Comparison of ENCODE assay signal across 16 cellular contexts in genomic region chr2:85558160-85558559, GRCh38. TPM values are rescaled to one million over a fixed set of nuclear protein-coding genes. Genes with fewer than 3 reads are reported as not detected.
A peak's percentile ranks its signal among the peaks of the same experiment; 100 is the strongest.
DNase-seq lines count a peak whose midpoint lies in the region; ATAC-seq and TF ChIP-seq lines count a peak whose summit lies in the region.
"Had no signal": no experiment of that assay in that cellular context is flagged by ENCODE, and none has a peak within 500 bp of the region (broad histone marks: within the 10 kb centered on the region; RNA-seq: fewer than 3 reads in every experiment).

No MANE protein-coding gene starts in this region.

- H3K4me3 Mint-ChIP-seq in activated T-cell treated with anti-CD3 and anti-CD28 coated beads, Interleukin-2, amount 50 U/mL, for 72 hours = no peak overlapping the region
- H3K4me3 Mint-ChIP-seq in Caco-2 (ENCODE audit: unreplicated experiment) = peak overlapping the region; percentile 50
- no peak overlapping the region for H3K4me3 Mint-ChIP-seq in glutamatergic neuron (ENCODE audit: unreplicated experiment)

- no peaks in the 10 kb centered on the region for H3K9me3 ChIP-seq in Caco-2
- H3K9me3 ChIP-seq: A549; BLaER1 treated with 17β-estradiol and CSF1 and Interleukin-3, amounts not matched to agents 10 nM and 100 nM had no signal

- H3K27me3 Mint-ChIP-seq in activated T-cell treated with anti-CD3 and anti-CD28 coated beads, Interleukin-2, amount 50 U/mL, for 72 hours (ENCODE audit: low read depth) = no peaks in the 10 kb centered on the region
- H3K27me3 Mint-ChIP-seq in Caco-2 (ENCODE audit: insufficient read depth, unreplicated experiment) (no peaks in the 10 kb centered on the region), glutamatergic neuron (ENCODE audit: unreplicated experiment) (peaks cover 10% of the 10 kb centered on the region)

- H3K4me1 ChIP-seq in Caco-2 = peaks cover 27% of the 10 kb centered on the region

- no peak for ATAC-seq in activated T-cell treated with anti-CD3 and anti-CD28 coated beads, Interleukin-2, amount 50 U/mL, for 72 hours (replicated peaks in 1 of 2)
- ATAC-seq: A549 had no signal

- peak overlapping the region; percentile 36 for H3K27ac Mint-ChIP-seq in activated T-cell treated with anti-CD3 and anti-CD28 coated beads, Interleukin-2, amount 50 U/mL, for 72 hours
- H3K27ac Mint-ChIP-seq in Caco-2 (ENCODE audit: unreplicated experiment) (peak overlapping the region; percentile 69), glutamatergic neuron (ENCODE audit: unreplicated experiment) (peak overlapping the region; percentile 57)

- no peak for DNase-seq in activated T-cell treated with anti-CD3 and anti-CD28 coated beads, Interleukin-2, amount 50 U/mL, for 72 hours
- DNase-seq in activated T-cell treated with anti-CD3 and anti-CD28 coated beads for 4 hours (no peak), Caco-2 (peak; percentile 69 to 71), glutamatergic neuron (no peak), HK-2 (ENCODE audit: unreplicated experiment) (no peak), DMS 273 treated with DMSO at 0.1 percent for 48 hours (lab: John Stamatoyannopoulos, UW) (no peak)
- DNase-seq: DND-41, NCI-H1417, NCI-H187, NCI-H226, NCI-H524, NCI-H82, OCI-M1, Right ventricle myocardium superior had no signal

- intact Hi-C loops in Caco-2 (cut with micrococcal nuclease; ENCODE audit: unreplicated experiment) = no loop called here

- TF ChIP-seq CTCF in Caco-2 (IDR thresholded peaks at IDR 0.05; ENCODE audit: insufficient read depth in 1 of 2, low read depth in 1 of 2, low read length in 1 of 2, severe bottlenecking in 1 of 2, unreplicated experiment in 1 of 2) = no peak
- no peak for TF ChIP-seq CTCF in glutamatergic neuron (IDR thresholded peaks at IDR 0.05; ENCODE audit: partially characterized antibody, unreplicated experiment)

- H3K36me3 Mint-ChIP-seq in activated T-cell treated with anti-CD3 and anti-CD28 coated beads, Interleukin-2, amount 50 U/mL, for 72 hours (ENCODE audit: insufficient read depth in 2 of 2) = peaks cover 0 to 9% of the 10 kb centered on the region in 2 donors
- H3K36me3 Mint-ChIP-seq in Caco-2 (ENCODE audit: insufficient read depth, unreplicated experiment) = peaks cover 73% of the 10 kb centered on the region
- H3K36me3 Mint-ChIP-seq in glutamatergic neuron (ENCODE audit: unreplicated experiment) = no peaks in the 10 kb centered on the region

- H3K27me3 ChIP-seq in Caco-2 (replicated peaks; ENCODE audit: control insufficient read depth, insufficient read depth, low read length) = no peaks in the 10 kb centered on the region
- H3K27me3 ChIP-seq: BLaER1 treated with 17β-estradiol and CSF1 and Interleukin-3, amounts not matched to agents 10 nM and 100 nM had no signal

- H3K4me1 Mint-ChIP-seq in activated T-cell treated with anti-CD3 and anti-CD28 coated beads, Interleukin-2, amount 50 U/mL, for 72 hours (ENCODE audit: low read depth) = peaks cover 42% of the 10 kb centered on the region
- H3K4me1 Mint-ChIP-seq in Caco-2 (ENCODE audit: low read depth, unreplicated experiment) = peaks cover 20% of the 10 kb centered on the region
- H3K4me1 Mint-ChIP-seq in glutamatergic neuron (ENCODE audit: low read depth, unreplicated experiment) = peaks cover 9% of the 10 kb centered on the region

- H3K9me3 Mint-ChIP-seq in activated T-cell treated with anti-CD3 and anti-CD28 coated beads, Interleukin-2, amount 50 U/mL, for 72 hours = no peaks in the 10 kb centered on the region
- H3K9me3 Mint-ChIP-seq in Caco-2 (ENCODE audit: unreplicated experiment) (no peaks in the 10 kb centered on the region), glutamatergic neuron (ENCODE audit: unreplicated experiment) (peaks cover 12% of the 10 kb centered on the region)

- no peak overlapping the region for H3K4me3 ChIP-seq in Caco-2 (ENCODE audit: low read depth, low read length)
- H3K4me3 ChIP-seq: A549; BLaER1 treated with 17β-estradiol and CSF1 and Interleukin-3, amounts not matched to agents 10 nM and 100 nM had no signal

- POLR2A ChIA-PET in Caco-2 (lab: Charles Lee) = no interaction called here

- CTCF ChIA-PET in Caco-2 (lab: Charles Lee) = interaction anchor here (0.7 kb wide), 1 partner anchor 29 kb away, joined by 4 read pairs; no protein-coding TSS in a partner anchor

- peaks cover 2% of the 10 kb centered on the region; the same call in 1 of the 2 replicates for H3K36me3 ChIP-seq in Caco-2 (ENCODE audit: control insufficient read depth, insufficient read depth, low read length)

- BruUV-seq in Caco-2 (replicated peaks; lab: Mats Ljungman, UMichigan) = no TSS peak

RNA-seq across cellular contexts. Expression of gene GGCX, which starts 3.1 kb away (rescaled TPM):
- 10 to 100 TPM; 17.8 to 20.3 TPM for total RNA-seq in activated T-cell treated with anti-CD3 and anti-CD28 coated beads, Interleukin-2, amount 50 U/mL, for 72 hours
- total RNA-seq in Caco-2 (2022) (85.1 and 96.8 TPM in 2 replicates), glutamatergic neuron (ENCODE audit: unreplicated experiment) (49.6 TPM)

RNA-seq across cellular contexts. Expression of gene MAT2A, which starts 19.2 kb away (rescaled TPM):
- total RNA-seq in activated T-cell treated with anti-CD3 and anti-CD28 coated beads, Interleukin-2, amount 50 U/mL, for 72 hours = 100 to 1,000 TPM; 253 to 255 TPM
- total RNA-seq in Caco-2 (2022) (217 and 250 TPM in 2 replicates), glutamatergic neuron (ENCODE audit: unreplicated experiment) (302 TPM)

RNA-seq across cellular contexts. Expression of gene VAMP8, which starts 19.2 kb away (rescaled TPM):
- 10 to 100 TPM; 85.0 to 89.5 TPM for total RNA-seq in activated T-cell treated with anti-CD3 and anti-CD28 coated beads, Interleukin-2, amount 50 U/mL, for 72 hours
- total RNA-seq in Caco-2 (2022) = 82.9 and 85.5 TPM in 2 replicates
- 0.78 TPM for total RNA-seq in glutamatergic neuron (ENCODE audit: unreplicated experiment)

RNA-seq across cellular contexts. Expression of gene VAMP5, which starts 26.1 kb away (rescaled TPM):
- 10 to 100 TPM; 73.3 to 78.9 TPM for total RNA-seq in activated T-cell treated with anti-CD3 and anti-CD28 coated beads, Interleukin-2, amount 50 U/mL, for 72 hours
- total RNA-seq in Caco-2 (2022) (11.0 and 15.1 TPM in 2 replicates), glutamatergic neuron (ENCODE audit: unreplicated experiment) (1.4 TPM)

RNA-seq across cellular contexts. Expression of gene RNF181, which starts 37.4 kb away (rescaled TPM):
- 100 to 1,000 TPM; 114 to 129 TPM for total RNA-seq in activated T-cell treated with anti-CD3 and anti-CD28 coated beads, Interleukin-2, amount 50 U/mL, for 72 hours
- total RNA-seq in Caco-2 (2022) (113 and 123 TPM in 2 replicates), glutamatergic neuron (ENCODE audit: unreplicated experiment) (75.1 TPM)

Comparison
In these comparisons a context has a peak if more than half of its experiments do, and no peak if none do; other contexts are left out.
1. DNase-seq: peak in Caco-2 (2 of 2); none in activated T-cell treated with anti-CD3 and anti-CD28 coated beads, Interleukin-2, amount 50 U/mL, for 72 hours (0 of 2), activated T-cell treated with anti-CD3 and anti-CD28 coated beads for 4 hours (single experiment), glutamatergic neuron (single experiment), HK-2 (single experiment) and DMS 273 treated with DMSO at 0.1 percent for 48 hours (single experiment).
2. RNA of gene VAMP8, which starts 19.2 kb away (total RNA-seq): 85.0 to 89.5 TPM in activated T-cell treated with anti-CD3 and anti-CD28 coated beads, Interleukin-2, amount 50 U/mL, for 72 hours and 82.9 to 85.5 TPM in Caco-2; 0.78 TPM in glutamatergic neuron (single experiment); every median in the first group is over 10 times any median in the second.
3. Peak in every context shown above with its lines, with median percentiles within 50 percentile points of each other: H3K27ac Mint-ChIP-seq.